1 cellular context compared by ENCODE assay signal in the genomic region with DNA sequence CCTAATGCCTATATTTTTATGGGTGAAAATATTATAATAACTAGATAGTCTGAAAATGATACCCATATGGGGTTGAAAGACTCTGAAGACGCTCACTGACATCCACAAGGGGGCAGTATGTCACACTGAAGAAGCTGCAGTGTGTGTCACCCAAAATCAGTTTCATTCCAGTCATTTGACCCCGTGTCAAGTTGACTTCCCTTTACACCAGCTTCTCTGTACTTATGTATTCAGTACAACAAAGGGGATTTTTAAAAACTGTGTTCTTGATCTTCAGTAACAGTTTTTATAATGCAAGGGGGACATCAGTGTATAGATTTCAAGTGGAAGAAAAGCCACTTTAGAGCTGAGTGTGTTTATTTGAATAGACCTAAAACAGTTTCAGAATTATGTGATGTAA.
TF ChIP-seq lines count a peak whose summit lies in the region.

No MANE protein-coding gene starts in this region.

TF ChIP-seq in HEK293, 187 proteins besides CTCF, POLR2A, EP300 and RAD21 (continued from another document):
- TF ChIP-seq ZNF660 (tag by site-specific recombination; IDR thresholded peaks at IDR 0.05) (0 out of 2 replicates have a peak, but pooled peaks have one; percentile 34), ZNF658 (tag by site-specific recombination; IDR thresholded peaks at IDR 0.05) (no peak), KLF7 (tag by site-specific recombination; IDR thresholded peaks at IDR 0.05; ENCODE audit: borderline replicate concordance) (no peak), OSR2 (tag by site-specific recombination; IDR thresholded peaks at IDR 0.05) (0 out of 2 replicates have a peak, but pooled peaks have one; percentile 20), RBAK (tag by site-specific recombination; IDR thresholded peaks at IDR 0.05) (no peak), ZNF433 (tag by site-specific recombination; IDR thresholded peaks at IDR 0.05; ENCODE audit: low read depth) (no peak), ZNF112 (tag by site-specific recombination; IDR thresholded peaks at IDR 0.05) (no peak), MZF1 (tag by site-specific recombination; IDR thresholded peaks at IDR 0.05; ENCODE audit: borderline replicate concordance) (peak; percentile 82; the same call in 1 of the 2 replicates), ZBTB48 (tag by site-specific recombination; IDR thresholded peaks at IDR 0.05) (no peak), ZSCAN30 (tag by site-specific recombination; IDR thresholded peaks at IDR 0.05) (0 out of 2 replicates have a peak, but pooled peaks have one; percentile 27), SCRT2 (tag by site-specific recombination; IDR thresholded peaks at IDR 0.05) (no peak), ZNF654 (tag by site-specific recombination; IDR thresholded peaks at IDR 0.05; ENCODE audit: low read depth) (peak; percentile 58), ZNF501 (tag by site-specific recombination; IDR thresholded peaks at IDR 0.05) (no peak)
- TF ChIP-seq, protein P1, sequence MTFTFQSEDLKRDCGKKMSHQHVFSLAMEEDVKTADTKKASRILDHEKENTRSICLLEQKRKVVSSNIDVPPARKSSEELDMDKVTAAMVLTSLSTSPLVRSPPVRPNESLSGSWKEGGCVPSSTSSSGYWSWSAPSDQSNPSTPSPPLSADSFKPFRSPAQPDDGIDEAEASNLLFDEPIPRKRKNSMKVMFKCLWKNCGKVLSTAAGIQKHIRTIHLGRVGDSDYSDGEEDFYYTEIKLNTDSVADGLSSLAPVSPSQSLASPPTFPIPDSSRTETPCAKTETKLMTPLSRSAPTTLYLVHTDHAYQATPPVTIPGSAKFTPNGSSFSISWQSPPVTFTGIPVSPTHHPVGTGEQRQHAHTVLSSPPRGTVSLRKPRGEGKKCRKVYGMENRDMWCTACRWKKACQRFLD (tag by site-specific recombination; IDR thresholded peaks at IDR 0.05): no peak
- TF ChIP-seq, protein P2, sequence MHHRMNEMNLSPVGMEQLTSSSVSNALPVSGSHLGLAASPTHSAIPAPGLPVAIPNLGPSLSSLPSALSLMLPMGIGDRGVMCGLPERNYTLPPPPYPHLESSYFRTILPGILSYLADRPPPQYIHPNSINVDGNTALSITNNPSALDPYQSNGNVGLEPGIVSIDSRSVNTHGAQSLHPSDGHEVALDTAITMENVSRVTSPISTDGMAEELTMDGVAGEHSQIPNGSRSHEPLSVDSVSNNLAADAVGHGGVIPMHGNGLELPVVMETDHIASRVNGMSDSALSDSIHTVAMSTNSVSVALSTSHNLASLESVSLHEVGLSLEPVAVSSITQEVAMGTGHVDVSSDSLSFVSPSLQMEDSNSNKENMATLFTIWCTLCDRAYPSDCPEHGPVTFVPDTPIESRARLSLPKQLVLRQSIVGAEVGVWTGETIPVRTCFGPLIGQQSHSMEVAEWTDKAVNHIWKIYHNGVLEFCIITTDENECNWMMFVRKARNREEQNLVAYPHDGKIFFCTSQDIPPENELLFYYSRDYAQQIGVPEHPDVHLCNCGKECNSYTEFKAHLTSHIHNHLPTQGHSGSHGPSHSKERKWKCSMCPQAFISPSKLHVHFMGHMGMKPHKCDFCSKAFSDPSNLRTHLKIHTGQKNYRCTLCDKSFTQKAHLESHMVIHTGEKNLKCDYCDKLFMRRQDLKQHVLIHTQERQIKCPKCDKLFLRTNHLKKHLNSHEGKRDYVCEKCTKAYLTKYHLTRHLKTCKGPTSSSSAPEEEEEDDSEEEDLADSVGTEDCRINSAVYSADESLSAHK (tag by site-specific recombination; IDR thresholded peaks at IDR 0.05): peak; percentile 71
